9 cellular contexts compared by ENCODE assay signal in genomic region chr22:42857845-42858481, GRCh38. TPM values are rescaled to one million over a fixed set of nuclear protein-coding genes. Genes with fewer than 3 reads are reported as not detected.
A peak's percentile ranks its signal among the peaks of the same experiment; 100 is the strongest.
DNase-seq lines count a peak whose midpoint lies in the region; ATAC-seq and TF ChIP-seq lines count a peak whose summit lies in the region.
"Had no signal": no experiment of that assay in that cellular context is flagged by ENCODE, and none has a peak within 500 bp of the region (broad histone marks: within the 10 kb centered on the region; RNA-seq: fewer than 3 reads in every experiment).

No MANE protein-coding gene starts in this region.

- no peaks in the 10 kb centered on the region for H3K9me3 ChIP-seq in DND-41 (ENCODE audit: insufficient read depth, low read length, severe bottlenecking)

- no peaks in the 10 kb centered on the region for H3K27me3 ChIP-seq in DND-41 (ENCODE audit: insufficient read depth, low read length, poor library complexity)
- H3K27me3 ChIP-seq: SJSA1 had no signal

- H3K9ac ChIP-seq in DND-41 (ENCODE audit: low read depth, low read length): peak overlapping the region; percentile 84

- CTCF ChIA-PET in RWPE1 (lab: Yijun Ruan, JAX): interaction anchor here (0.6 kb wide), 1 partner anchor 17 kb away, joined by 3 read pairs; no protein-coding TSS in a partner anchor

- peaks cover 44% of the 10 kb centered on the region for H3K79me2 ChIP-seq in DND-41 (ENCODE audit: insufficient read depth, low read length)

- no peak for ATAC-seq in DND-41 (ENCODE audit: insufficient read depth, low read depth)
- ATAC-seq in HG02970 (IDR thresholded peaks at IDR 0.05; ENCODE audit: low FRiP score, unreplicated experiment): no peak
- no peak for ATAC-seq in GM18873 (IDR thresholded peaks at IDR 0.05; ENCODE audit: low FRiP score, unreplicated experiment)
- ATAC-seq in HG02571 (IDR thresholded peaks at IDR 0.05; ENCODE audit: unreplicated experiment): no peak

- POLR2A ChIA-PET in RWPE1 (lab: Yijun Ruan, JAX; ENCODE audit: low non-redundant PET): no interaction called here

- peak; percentile 10 for DNase-seq in DND-41
- no peak for DNase-seq in RWPE1 (ENCODE audit: low spot score)
- peak; percentile 12 for DNase-seq in fibroblast of the aortic adventitia (ENCODE audit: low read depth)
- no peak for DNase-seq in NCI-H1694 (lab: John Stamatoyannopoulos, UW)

- H3K4me2 ChIP-seq in DND-41 (ENCODE audit: insufficient read depth, low read length): peak overlapping the region; percentile 97

- peak overlapping the region; percentile 41; the same call in 1 of the 2 replicates for H3K27ac ChIP-seq in DND-41 (ENCODE audit: low read length)
- H3K27ac ChIP-seq in RWPE1: peak overlapping the region; percentile 92
- H3K27ac ChIP-seq in skin epidermis: peak overlapping the region in 13 of 21 experiments; percentile 70 to 98 (median 91)

- H4K20me1 ChIP-seq in DND-41 (ENCODE audit: insufficient read depth, low read length): peaks cover 10% of the 10 kb centered on the region; the same call in 1 of the 2 replicates

- TF ChIP-seq CTCF in DND-41 (IDR thresholded peaks at IDR 0.05; ENCODE audit: borderline replicate concordance, extremely low read depth, low read length, poor library complexity, severe bottlenecking) (no peak), RWPE1 (conservative IDR thresholded peaks at IDR 0.05; ENCODE audit: low read depth) (no peak), fibroblast of the aortic adventitia (IDR thresholded peaks at IDR 0.05; ENCODE audit: insufficient read depth, low read length) (no peak)

- H2AFZ ChIP-seq in DND-41 (ENCODE audit: low read depth, low read length): peak overlapping the region; percentile 100

- H3K4me3 ChIP-seq in DND-41 (ENCODE audit: low read depth in 1 of 2, low read length in 2 of 2) (peak overlapping the region in 1 of 2 experiments; percentile 99; a peak in 2 of 4 replicates), fibroblast of the aortic adventitia (ENCODE audit: low read depth, low read length) (no peak overlapping the region), skin epidermis (peak overlapping the region in 4 of 7 experiments; percentile 63 to 86 (median 74))

- H3K4me1 ChIP-seq in DND-41 (ENCODE audit: insufficient read depth, low read length): peaks cover 28% of the 10 kb centered on the region

- peaks cover 12% of the 10 kb centered on the region; the same call in 1 of the 2 replicates for H3K36me3 ChIP-seq in DND-41 (ENCODE audit: insufficient read depth, low read length)

RNA-seq across cellular contexts. Expression of gene ARFGAP3, which starts 0.9 kb away (rescaled TPM):
- 34.9 and 69.3 TPM in 2 replicates for total RNA-seq in fibroblast of the aortic adventitia (ENCODE audit: low replicate concordance)

Comparison
In these comparisons a context has a peak if more than half of its experiments do, and no peak if none do; other contexts are left out.
1. DNase-seq: peak in DND-41 (single experiment) and fibroblast of the aortic adventitia (single experiment); none in RWPE1 (single experiment) and NCI-H1694 (single experiment).
2. H3K27ac ChIP-seq: peak in every context shown above with its lines; median percentile 92 in RWPE1; 91 in skin epidermis; 41 in DND-41.